In genomic region chr16:166375-167116, GRCh38 we compare ENCODE assay signal across 1 cellular context.
TF ChIP-seq lines count a peak whose summit lies in the region.

No MANE protein-coding gene starts in this region.

TF ChIP-seq in A549, 52 proteins besides CTCF, POLR2A, EP300 and RAD21:
- no peak for TF ChIP-seq FOSB (CRISPR knock-in tag; IDR thresholded peaks at IDR 0.05)
- no peak for TF ChIP-seq HDAC2 (IDR thresholded peaks at IDR 0.05)
- TF ChIP-seq HOXB5 (CRISPR knock-in tag; IDR thresholded peaks at IDR 0.05), result no peak
- no peak for TF ChIP-seq TFCP2L1 (CRISPR knock-in tag; IDR thresholded peaks at IDR 0.05)
- no peak for TF ChIP-seq ELK1 (IDR thresholded peaks at IDR 0.05; ENCODE audit: low read depth, low read length)
- TF ChIP-seq KDM5A (IDR thresholded peaks at IDR 0.05), result no peak
- TF ChIP-seq NFE2L2 (conservative IDR thresholded peaks at IDR 0.05; ENCODE audit: low read length), result no peak
- TF ChIP-seq, protein P1, sequence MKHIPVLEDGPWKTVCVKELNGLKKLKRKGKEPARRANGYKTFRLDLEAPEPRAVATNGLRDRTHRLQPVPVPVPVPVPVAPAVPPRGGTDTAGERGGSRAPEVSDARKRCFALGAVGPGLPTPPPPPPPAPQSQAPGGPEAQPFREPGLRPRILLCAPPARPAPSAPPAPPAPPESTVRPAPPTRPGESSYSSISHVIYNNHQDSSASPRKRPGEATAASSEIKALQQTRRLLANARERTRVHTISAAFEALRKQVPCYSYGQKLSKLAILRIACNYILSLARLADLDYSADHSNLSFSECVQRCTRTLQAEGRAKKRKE (CRISPR knock-in tag; IDR thresholded peaks at IDR 0.05; ENCODE audit: low read depth), result no peak
- TF ChIP-seq HEYL (CRISPR knock-in tag; IDR thresholded peaks at IDR 0.05), result no peak
- no peak for TF ChIP-seq HOXB13 (CRISPR knock-in tag; IDR thresholded peaks at IDR 0.05; ENCODE audit: low read depth)
- TF ChIP-seq RCOR1 (IDR thresholded peaks at IDR 0.05; ENCODE audit: low read depth, low read length), result no peak
- TF ChIP-seq NR3C1 (IDR thresholded peaks at IDR 0.05), result no peak
